In genomic region chr15:31262901-31263671, GRCh38 we compare ENCODE assay signal across 8 cellular contexts.
A peak's percentile ranks its signal among the peaks of the same experiment; 100 is the strongest.
DNase-seq lines count a peak whose midpoint lies in the region; ATAC-seq and TF ChIP-seq lines count a peak whose summit lies in the region.

No MANE protein-coding gene starts in this region.

- peaks cover 16 to 58% of the 10 kb centered on the region in 2 donors for H3K4me1 ChIP-seq in thyroid gland

- TF ChIP-seq CTCF in thyroid gland (IDR thresholded peaks at IDR 0.05): no peak

- no peaks in the 10 kb centered on the region for H3K9me3 ChIP-seq in thyroid gland

- peak overlapping the region; percentile 67 to 82 (median 79) for H3K27ac ChIP-seq in thyroid gland

- peaks cover 2% of the 10 kb centered on the region for H3K9me3 Mint-ChIP-seq in activated T-helper 1 cell treated with anti-CD3 and anti-CD28 coated beads, Interleukin-12 subunit alpha, Interleukin-12 subunit beta, Interleukin-2, Interleukin-4 antibody, amounts not matched to agents 30 ng/mL and 10 ng/mL and 1 ng/mL, durations not matched to agents 14 hours and 24 hours and 36 hours

- no peak overlapping the region for H3K4me3 ChIP-seq in thyroid gland (replicated peaks in 1 of 3)

- no peak for TF ChIP-seq POLR2A in thyroid gland (IDR thresholded peaks at IDR 0.05)

- no peak for DNase-seq in activated T-helper 1 cell treated with anti-CD3 and anti-CD28 coated beads, Interleukin-12 subunit alpha, Interleukin-12 subunit beta, Interleukin-2, Interleukin-4 antibody, amounts not matched to agents 30 ng/mL and 10 ng/mL and 1 ng/mL, durations not matched to agents 14 hours and 24 hours and 36 hours (ENCODE audit: low spot score)
- DNase-seq in islet precursor cell (peak; percentile 40), thyroid gland (peak; percentile 69 to 79)
- no peak for DNase-seq in stimulated activated naive CD4-positive, alpha-beta T cell treated with Interleukin-2 at 50 U/mL for 16 hours (lab: John Stamatoyannopoulos, UW)

- H3K4me1 Mint-ChIP-seq in activated T-helper 1 cell treated with anti-CD3 and anti-CD28 coated beads, Interleukin-12 subunit alpha, Interleukin-12 subunit beta, Interleukin-2, Interleukin-4 antibody, amounts not matched to agents 30 ng/mL and 10 ng/mL and 1 ng/mL, durations not matched to agents 14 hours and 24 hours and 36 hours (ENCODE audit: low read depth): peaks cover 86% of the 10 kb centered on the region

- H3K27me3 ChIP-seq in thyroid gland: no peaks in the 10 kb centered on the region

- no peak overlapping the region for H3K4me3 Mint-ChIP-seq in activated T-helper 1 cell treated with anti-CD3 and anti-CD28 coated beads, Interleukin-12 subunit alpha, Interleukin-12 subunit beta, Interleukin-2, Interleukin-4 antibody, amounts not matched to agents 30 ng/mL and 10 ng/mL and 1 ng/mL, durations not matched to agents 14 hours and 24 hours and 36 hours

- peaks cover 6% of the 10 kb centered on the region for H3K27me3 Mint-ChIP-seq in activated T-helper 1 cell treated with anti-CD3 and anti-CD28 coated beads, Interleukin-12 subunit alpha, Interleukin-12 subunit beta, Interleukin-2, Interleukin-4 antibody, amounts not matched to agents 30 ng/mL and 10 ng/mL and 1 ng/mL, durations not matched to agents 14 hours and 24 hours and 36 hours (ENCODE audit: insufficient read depth)

- H3K27ac Mint-ChIP-seq in activated T-helper 1 cell treated with anti-CD3 and anti-CD28 coated beads, Interleukin-12 subunit alpha, Interleukin-12 subunit beta, Interleukin-2, Interleukin-4 antibody, amounts not matched to agents 30 ng/mL and 10 ng/mL and 1 ng/mL, durations not matched to agents 14 hours and 24 hours and 36 hours: peak overlapping the region; percentile 75

- intact Hi-C loops in activated T-helper 1 cell treated with anti-CD3 and anti-CD28 coated beads, Interleukin-12 subunit alpha, Interleukin-12 subunit beta, Interleukin-2, Interleukin-4 antibody, amounts not matched to agents 30 ng/mL and 10 ng/mL and 1 ng/mL, durations not matched to agents 14 hours and 24 hours and 36 hours (cut with micrococcal nuclease): no loop called here
- intact Hi-C loops in thyroid gland (cut with DNase I): no loop called here

- no peaks in the 10 kb centered on the region for H3K36me3 ChIP-seq in thyroid gland

- 72 to 85% methylated on average over 11 to 12 of the region's 12 CpGs for WGBS in thyroid gland, 2 donors

- peaks cover 5% of the 10 kb centered on the region for H3K36me3 Mint-ChIP-seq in activated T-helper 1 cell treated with anti-CD3 and anti-CD28 coated beads, Interleukin-12 subunit alpha, Interleukin-12 subunit beta, Interleukin-2, Interleukin-4 antibody, amounts not matched to agents 30 ng/mL and 10 ng/mL and 1 ng/mL, durations not matched to agents 14 hours and 24 hours and 36 hours (ENCODE audit: low read depth)

- ATAC-seq in GM18517 (IDR thresholded peaks at IDR 0.05; ENCODE audit: unreplicated experiment) (peak; percentile 32), HG03460 (IDR thresholded peaks at IDR 0.05; ENCODE audit: unreplicated experiment) (peak; percentile 40), GM19023 (IDR thresholded peaks at IDR 0.05; ENCODE audit: unreplicated experiment) (no peak), GM19328 (IDR thresholded peaks at IDR 0.05; ENCODE audit: unreplicated experiment) (no peak)

Comparison
In these comparisons a context has a peak if more than half of its experiments do, and no peak if none do; other contexts are left out.
1. ATAC-seq: peak in GM18517 (single experiment) and HG03460 (single experiment); none in GM19023 (single experiment) and GM19328 (single experiment).
2. DNase-seq: peak in islet precursor cell (single experiment) and thyroid gland (2 of 2); none in activated T-helper 1 cell treated with anti-CD3 and anti-CD28 coated beads, Interleukin-12 subunit alpha, Interleukin-12 subunit beta, Interleukin-2, Interleukin-4 antibody, amounts not matched to agents 30 ng/mL and 10 ng/mL and 1 ng/mL, durations not matched to agents 14 hours and 24 hours and 36 hours (single experiment) and stimulated activated naive CD4-positive, alpha-beta T cell treated with Interleukin-2 at 50 U/mL for 16 hours (single experiment).